In the genomic region with DNA sequence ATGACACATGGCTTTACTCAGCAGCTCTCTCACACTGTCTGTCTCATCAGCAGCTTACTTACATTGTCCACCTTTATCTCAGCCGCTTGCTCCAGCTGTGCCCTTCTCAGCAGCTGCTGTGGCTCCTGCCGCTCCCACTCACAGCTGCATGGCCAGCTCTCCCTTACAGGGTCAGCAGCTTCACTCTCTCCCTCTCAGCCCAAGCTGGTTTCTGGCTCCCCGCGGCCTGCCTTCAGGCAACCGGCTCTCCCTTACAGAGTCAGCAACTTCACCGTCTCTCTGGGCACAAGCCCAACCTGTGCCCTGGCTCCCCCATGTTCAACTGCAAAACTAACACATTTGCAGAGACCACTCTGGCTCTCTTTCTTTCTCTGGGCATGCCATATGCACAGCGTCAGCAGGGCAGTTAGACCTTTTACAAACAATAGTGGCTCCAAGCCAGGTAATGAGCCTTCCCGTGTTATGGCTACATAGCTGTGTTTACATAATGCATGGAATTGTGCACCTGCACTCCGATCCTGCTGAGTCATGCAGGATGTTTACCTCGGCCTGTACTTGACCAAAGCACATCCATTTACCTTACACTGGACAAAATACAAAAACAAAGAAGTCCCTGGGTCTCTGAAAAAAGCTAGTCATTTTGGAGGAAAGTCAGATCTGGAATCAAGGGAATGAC, we compare ENCODE assay signal across 22 cellular contexts.
DNase-seq lines count a peak whose midpoint lies in the region; ATAC-seq and TF ChIP-seq lines count a peak whose summit lies in the region.
"Had no signal": no experiment of that assay in that cellular context is flagged by ENCODE, and none has a peak within 500 bp of the region (broad histone marks: within the 10 kb centered on the region; RNA-seq: fewer than 3 reads in every experiment).

No MANE protein-coding gene starts in this region.

- no TSS peak for BruUV-seq in OCI-LY7 (replicated peaks; lab: Mats Ljungman, UMichigan)

- peak; percentile 100 for DNase-seq in DMS53 (lab: John Stamatoyannopoulos, UW)
- DNase-seq in H4 (ENCODE audit: low spot score) = peak; percentile 36
- DNase-seq in OCI-LY7 (ENCODE audit: low spot score) = peak; percentile 47
- no peak for DNase-seq in endothelial cell (ENCODE audit: low spot score)
- DNase-seq in activated CD4-positive, alpha-beta T cell treated with anti-CD3 and anti-CD28 coated beads for 36 hours = no peak
- no peak for DNase-seq in KG1 (lab: John Stamatoyannopoulos, UW)
- DNase-seq in NCI-H446 (lab: John Stamatoyannopoulos, UW) = no peak
- DNase-seq in LoVo (ENCODE audit: low spot score) = no peak
- DNase-seq: activated B cell treated with CpG ODN at 0.5 μM for 24 hours; activated CD4-positive, alpha-beta memory T cell treated with anti-CD3 and anti-CD28 coated beads, Interleukin-2, amount 10 ng/mL, durations not matched to agents 7 days and 5 days; activated T-cell treated with anti-CD3 and anti-CD28 coated beads for 4 hours; adrenal gland; foreskin keratinocyte; NCI-H1048; NCI-H2171; NCI-H774; nucleus accumbens had no signal

- no peaks in the 10 kb centered on the region for H3K9me2 ChIP-seq in OCI-LY7 (ENCODE audit: insufficient read depth, low read length)

- no peaks in the 10 kb centered on the region for H4K20me1 ChIP-seq in OCI-LY7 (ENCODE audit: insufficient read depth, low read length)

- no peaks in the 10 kb centered on the region for H3K27me3 Mint-ChIP-seq in endothelial cell (ENCODE audit: unreplicated experiment)
- H3K27me3 Mint-ChIP-seq in activated CD4-positive, alpha-beta T cell treated with anti-CD3 and anti-CD28 coated beads for 36 hours = peaks cover 8% of the 10 kb centered on the region
- H3K27me3 Mint-ChIP-seq: activated B cell treated with CpG ODN at 0.5 μM for 24 hours had no signal

- H3K9me3 Mint-ChIP-seq in endothelial cell (ENCODE audit: unreplicated experiment) = peaks cover 15% of the 10 kb centered on the region
- peaks cover 6% of the 10 kb centered on the region for H3K9me3 Mint-ChIP-seq in activated CD4-positive, alpha-beta T cell treated with anti-CD3 and anti-CD28 coated beads for 36 hours (ENCODE audit: low read depth)

- H3K36me3 Mint-ChIP-seq in endothelial cell (ENCODE audit: low read depth, unreplicated experiment) = peaks cover 13% of the 10 kb centered on the region
- no peaks in the 10 kb centered on the region for H3K36me3 Mint-ChIP-seq in activated CD4-positive, alpha-beta T cell treated with anti-CD3 and anti-CD28 coated beads for 36 hours (ENCODE audit: low read depth)

- no peaks in the 10 kb centered on the region for H3K79me2 ChIP-seq in OCI-LY7 (ENCODE audit: insufficient read depth, low read depth, low read length)

- ATAC-seq in activated CD4-positive, alpha-beta T cell treated with anti-CD3 and anti-CD28 coated beads for 36 hours = no peak
- ATAC-seq: foreskin keratinocyte, K562, Panc1 had no signal

- no peak overlapping the region for H2AFZ ChIP-seq in OCI-LY7 (ENCODE audit: low read length)

- no peak overlapping the region for H3K27ac ChIP-seq in OCI-LY7 (ENCODE audit: low read depth, low read length, poor library complexity, severe bottlenecking)
- H3K27ac ChIP-seq: adrenal gland, cardiac muscle cell, epithelial cell of prostate, foreskin keratinocyte, SK-N-MC had no signal

- no peaks in the 10 kb centered on the region for H3K9me3 ChIP-seq in OCI-LY7 (ENCODE audit: low read length)
- H3K9me3 ChIP-seq: adrenal gland had no signal

- no peak overlapping the region for H3K27ac Mint-ChIP-seq in endothelial cell (ENCODE audit: unreplicated experiment)
- H3K27ac Mint-ChIP-seq in activated CD4-positive, alpha-beta T cell treated with anti-CD3 and anti-CD28 coated beads for 36 hours = no peak overlapping the region
- H3K27ac Mint-ChIP-seq: activated B cell treated with CpG ODN at 0.5 μM for 24 hours; activated CD4-positive, alpha-beta memory T cell treated with anti-CD3 and anti-CD28 coated beads, Interleukin-2, amount 10 ng/mL, durations not matched to agents 7 days and 5 days had no signal

- POLR2A ChIA-PET in OCI-LY7 (lab: Charles Lee) = no interaction called here
- POLR2A ChIA-PET in activated CD4-positive, alpha-beta T cell treated with anti-CD3 and anti-CD28 coated beads for 36 hours (lab: Charles Lee) = no interaction called here

- no peaks in the 10 kb centered on the region for H3K4me1 Mint-ChIP-seq in endothelial cell (ENCODE audit: unreplicated experiment)
- H3K4me1 Mint-ChIP-seq in activated CD4-positive, alpha-beta T cell treated with anti-CD3 and anti-CD28 coated beads for 36 hours = no peaks in the 10 kb centered on the region
- H3K4me1 Mint-ChIP-seq: activated B cell treated with CpG ODN at 0.5 μM for 24 hours; activated CD4-positive, alpha-beta memory T cell treated with anti-CD3 and anti-CD28 coated beads, Interleukin-2, amount 10 ng/mL, durations not matched to agents 7 days and 5 days had no signal

- no peak overlapping the region for H3K4me3 ChIP-seq in OCI-LY7 (ENCODE audit: low read depth, low read length, poor library complexity, severe bottlenecking)
- H3K4me3 ChIP-seq: adrenal gland, cardiac muscle cell, K562, SK-N-MC had no signal

- TF ChIP-seq CTCF in OCI-LY7 (conservative IDR thresholded peaks at IDR 0.05; ENCODE audit: low read length) = no peak
- no peak for TF ChIP-seq CTCF in endothelial cell (IDR thresholded peaks at IDR 0.05; ENCODE audit: unreplicated experiment)

- no peaks in the 10 kb centered on the region for H3K4me1 ChIP-seq in OCI-LY7 (ENCODE audit: insufficient read depth, low read length, poor library complexity, severe bottlenecking)
- H3K4me1 ChIP-seq: adrenal gland, foreskin keratinocyte had no signal

- peak overlapping the region; percentile 7 for H3K4me3 Mint-ChIP-seq in endothelial cell (ENCODE audit: unreplicated experiment)
- H3K4me3 Mint-ChIP-seq in activated CD4-positive, alpha-beta T cell treated with anti-CD3 and anti-CD28 coated beads for 36 hours = no peak overlapping the region
- H3K4me3 Mint-ChIP-seq: activated B cell treated with CpG ODN at 0.5 μM for 24 hours; activated CD4-positive, alpha-beta memory T cell treated with anti-CD3 and anti-CD28 coated beads, Interleukin-2, amount 10 ng/mL, durations not matched to agents 7 days and 5 days had no signal

- no peak overlapping the region for H3K4me2 ChIP-seq in OCI-LY7 (ENCODE audit: low read length)

- H3K36me3 ChIP-seq in OCI-LY7 (ENCODE audit: insufficient read depth, low read length) = no peaks in the 10 kb centered on the region
- H3K36me3 ChIP-seq: adrenal gland, cardiac muscle cell had no signal

- CTCF ChIA-PET in OCI-LY7 (lab: Charles Lee; ENCODE audit: unreplicated experiment) = no interaction called here
- CTCF ChIA-PET in activated CD4-positive, alpha-beta T cell treated with anti-CD3 and anti-CD28 coated beads for 36 hours (lab: Charles Lee) = no interaction called here

- intact Hi-C loops in OCI-LY7 (cut with micrococcal nuclease; ENCODE audit: unreplicated experiment) = no loop called here
- intact Hi-C loops in activated CD4-positive, alpha-beta T cell treated with anti-CD3 and anti-CD28 coated beads for 36 hours (cut with DNase I, micrococcal nuclease) = no loop called here

Comparison
In these comparisons a context has a peak if more than half of its experiments do, and no peak if none do; other contexts are left out.
1. DNase-seq: peak in DMS53 (single experiment), H4 (single experiment) and OCI-LY7 (single experiment); none in endothelial cell (single experiment), activated CD4-positive, alpha-beta T cell treated with anti-CD3 and anti-CD28 coated beads for 36 hours (single experiment), KG1 (single experiment), NCI-H446 (0 of 2) and LoVo (single experiment).